8 cellular contexts compared by ENCODE assay signal in the genomic region with DNA sequence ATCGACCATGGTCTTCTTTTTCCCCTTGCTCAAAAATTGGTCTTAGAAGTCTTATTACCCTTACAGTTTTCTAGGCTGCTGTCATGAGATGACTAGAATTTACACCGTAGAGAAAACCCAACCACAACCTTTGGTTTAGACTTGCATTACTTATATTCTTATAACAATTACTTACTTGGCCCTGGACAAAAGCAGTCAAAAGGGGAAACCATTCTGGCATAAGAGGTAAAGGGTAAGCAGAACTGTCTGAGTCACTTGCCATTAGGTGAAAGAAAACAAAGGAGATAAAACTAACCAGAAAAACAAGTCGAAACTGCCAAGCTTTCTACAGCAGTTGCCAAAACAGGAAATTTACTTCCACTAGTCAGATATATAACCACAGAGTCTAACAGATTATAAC. TPM values are rescaled to one million over a fixed set of nuclear protein-coding genes. Genes with fewer than 3 reads are reported as not detected.
DNase-seq lines count a peak whose midpoint lies in the region; ATAC-seq and TF ChIP-seq lines count a peak whose summit lies in the region.

No MANE protein-coding gene starts in this region.

- no peak for TF ChIP-seq CTCF in NB4 (IDR thresholded peaks at IDR 0.05; ENCODE audit: low read depth, low read length)
- TF ChIP-seq CTCF in progenitor cell of endocrine pancreas (IDR thresholded peaks at IDR 0.05; ENCODE audit: unreplicated experiment): no peak

- H3K27me3 Mint-ChIP-seq in progenitor cell of endocrine pancreas: no peaks in the 10 kb centered on the region

- ATAC-seq in GM18861 (IDR thresholded peaks at IDR 0.05; ENCODE audit: unreplicated experiment) (peak; percentile 77), HG02588 (IDR thresholded peaks at IDR 0.05; ENCODE audit: unreplicated experiment) (peak; percentile 68)

- peaks cover 30% of the 10 kb centered on the region for H3K4me1 Mint-ChIP-seq in progenitor cell of endocrine pancreas (ENCODE audit: low read depth)

- DNase-seq in NB4 (ENCODE audit: low read depth) (peak; percentile 51), progenitor cell of endocrine pancreas (ENCODE audit: low spot score, unreplicated experiment) (no peak), AG08396 (ENCODE audit: low spot score) (no peak), NCI-H446 treated with DMSO at 0.1 percent for 48 hours (lab: John Stamatoyannopoulos, UW) (no peak)
- DNase-seq in central memory CD4-positive, alpha-beta T cell: peak; percentile 42
- DNase-seq in activated effector memory CD4-positive, alpha-beta T cell treated with Interleukin-2 at 50 U/mL for 16 hours: no peak

- H3K27ac Mint-ChIP-seq in progenitor cell of endocrine pancreas: peak overlapping the region; percentile 43

- no peak for TF ChIP-seq POLR2A in NB4 (IDR thresholded peaks at IDR 0.05; ENCODE audit: extremely low read depth, insufficient read length)

- no peak overlapping the region for H3K4me3 Mint-ChIP-seq in progenitor cell of endocrine pancreas (ENCODE audit: low read depth)

- peaks cover 28% of the 10 kb centered on the region for H3K36me3 Mint-ChIP-seq in progenitor cell of endocrine pancreas (ENCODE audit: insufficient read depth)

- no peak overlapping the region for H3K4me3 ChIP-seq in NB4 (ENCODE audit: low read depth, low read length)

- H3K9me3 Mint-ChIP-seq in progenitor cell of endocrine pancreas (ENCODE audit: low read depth): peaks cover 14% of the 10 kb centered on the region

RNA-seq across cellular contexts. Expression of a gene that starts 17.9 kb away (rescaled TPM):
- total RNA-seq in progenitor cell of endocrine pancreas: 51.1 and 57.2 TPM in 2 replicates

Comparison
In these comparisons a context has a peak if more than half of its experiments do, and no peak if none do; other contexts are left out.
1. DNase-seq: peak in NB4 (single experiment) and central memory CD4-positive, alpha-beta T cell (single experiment); none in progenitor cell of endocrine pancreas (single experiment), AG08396 (single experiment), activated effector memory CD4-positive, alpha-beta T cell treated with Interleukin-2 at 50 U/mL for 16 hours (single experiment) and NCI-H446 treated with DMSO at 0.1 percent for 48 hours (single experiment).